In the genomic region with DNA sequence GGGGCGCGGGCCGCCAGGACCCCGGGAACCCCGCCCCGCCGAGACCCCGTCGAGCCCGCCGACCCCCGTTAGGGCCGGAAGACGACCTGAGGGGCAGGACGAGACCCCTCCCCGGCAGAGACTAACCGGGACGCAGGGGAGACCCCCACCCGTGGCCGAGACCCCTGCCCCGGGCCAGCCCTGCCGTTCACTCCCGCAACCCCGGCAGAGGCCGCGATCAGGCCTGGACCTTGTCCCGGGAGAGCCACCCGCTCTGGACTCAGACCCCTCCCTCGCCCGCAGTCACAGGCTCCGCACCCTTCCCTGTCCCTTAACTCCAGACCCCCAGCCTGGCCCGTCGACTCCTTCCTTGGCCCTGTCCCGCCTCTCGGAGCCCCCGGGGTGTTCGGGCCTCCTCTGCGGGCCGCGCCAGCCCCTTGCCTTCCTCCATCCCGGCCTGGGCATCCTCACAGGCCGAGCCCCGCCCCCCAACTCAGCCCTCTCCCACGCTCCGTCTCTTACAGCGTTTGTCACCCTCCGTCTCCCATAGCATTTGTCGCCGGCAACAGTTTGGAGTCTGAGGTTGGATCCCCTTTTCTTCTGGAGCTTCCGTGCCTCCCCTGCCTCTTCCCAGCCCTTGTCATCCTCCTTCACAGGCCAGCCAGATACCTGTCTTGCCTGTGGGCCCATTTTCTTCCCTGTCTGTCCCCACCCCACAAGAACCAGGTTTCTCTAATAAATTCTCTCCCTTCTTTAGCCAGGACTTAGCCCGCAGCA, we compare ENCODE assay signal across 1 cellular context.
TF ChIP-seq lines count a peak whose summit lies in the region.

No MANE protein-coding gene starts in this region.

TF ChIP-seq in HEK293, 187 proteins besides CTCF, POLR2A, EP300 and RAD21 (continued from another document and continues in another):
- TF ChIP-seq, protein P1, sequence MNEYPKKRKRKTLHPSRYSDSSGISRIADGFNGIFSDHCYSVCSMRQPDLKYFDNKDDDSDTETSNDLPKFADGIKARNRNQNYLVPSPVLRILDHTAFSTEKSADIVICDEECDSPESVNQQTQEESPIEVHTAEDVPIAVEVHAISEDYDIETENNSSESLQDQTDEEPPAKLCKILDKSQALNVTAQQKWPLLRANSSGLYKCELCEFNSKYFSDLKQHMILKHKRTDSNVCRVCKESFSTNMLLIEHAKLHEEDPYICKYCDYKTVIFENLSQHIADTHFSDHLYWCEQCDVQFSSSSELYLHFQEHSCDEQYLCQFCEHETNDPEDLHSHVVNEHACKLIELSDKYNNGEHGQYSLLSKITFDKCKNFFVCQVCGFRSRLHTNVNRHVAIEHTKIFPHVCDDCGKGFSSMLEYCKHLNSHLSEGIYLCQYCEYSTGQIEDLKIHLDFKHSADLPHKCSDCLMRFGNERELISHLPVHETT (tag by site-specific recombination; IDR thresholded peaks at IDR 0.05) = no peak; the same call in 1 of the 2 replicates
- TF ChIP-seq ZNF544 (tag by site-specific recombination; IDR thresholded peaks at IDR 0.05) (no peak), RBAK (tag by site-specific recombination; IDR thresholded peaks at IDR 0.05) (no peak), ZNF2 (tag by site-specific recombination; IDR thresholded peaks at IDR 0.05) (no peak), ZNF19 (tag by site-specific recombination; IDR thresholded peaks at IDR 0.05; ENCODE audit: low read depth) (no peak), ZNF292 (tag by site-specific recombination; IDR thresholded peaks at IDR 0.05; ENCODE audit: borderline replicate concordance, low read depth) (no peak), YY2 (tag by site-specific recombination; IDR thresholded peaks at IDR 0.05) (no peak), ZNF148 (tag by site-specific recombination; IDR thresholded peaks at IDR 0.05; ENCODE audit: borderline replicate concordance) (no peak), ZNF747 (tag by site-specific recombination; IDR thresholded peaks at IDR 0.05) (no peak), ZNF239 (tag by site-specific recombination; IDR thresholded peaks at IDR 0.05) (peak; percentile 24; the same call in 1 of the 2 replicates), ZBTB21 (tag by site-specific recombination; IDR thresholded peaks at IDR 0.05) (no peak), PRDM1 (tag by site-specific recombination; IDR thresholded peaks at IDR 0.05) (no peak), ZNF610 (tag by site-specific recombination; IDR thresholded peaks at IDR 0.05; ENCODE audit: borderline replicate concordance) (no peak), ZNF138 (tag by site-specific recombination; IDR thresholded peaks at IDR 0.05; ENCODE audit: borderline replicate concordance) (0 out of 2 replicates have a peak, but pooled peaks have one; percentile 7), ZNF473 (tag by site-specific recombination; IDR thresholded peaks at IDR 0.05) (no peak), ZNF560 (tag by site-specific recombination; IDR thresholded peaks at IDR 0.05; ENCODE audit: borderline replicate concordance) (no peak), ZNF621 (tag by site-specific recombination; IDR thresholded peaks at IDR 0.05) (no peak), ZNF311 (tag by site-specific recombination; IDR thresholded peaks at IDR 0.05; ENCODE audit: borderline replicate concordance) (no peak), OSR2 (tag by site-specific recombination; IDR thresholded peaks at IDR 0.05) (no peak), KLF7 (tag by site-specific recombination; IDR thresholded peaks at IDR 0.05; ENCODE audit: borderline replicate concordance) (0 out of 2 replicates have a peak, but pooled peaks have one; percentile 18), ZNF510 (tag by site-specific recombination; IDR thresholded peaks at IDR 0.05; ENCODE audit: insufficient replicate concordance) (no peak), ZNF391 (tag by site-specific recombination; IDR thresholded peaks at IDR 0.05; ENCODE audit: borderline replicate concordance, low read depth) (peak; percentile 63; the same call in 1 of the 2 replicates), ZNF274 (IDR thresholded peaks at IDR 0.05; ENCODE audit: low read length) (no peak), ZNF274 (tag by site-specific recombination; IDR thresholded peaks at IDR 0.05; ENCODE audit: borderline replicate concordance) (no peak), SCRT1 (tag by site-specific recombination; IDR thresholded peaks at IDR 0.05; ENCODE audit: borderline replicate concordance) (no peak), HOXC10 (CRISPR knock-in tag; IDR thresholded peaks at IDR 0.05) (no peak), TCF7L2 (IDR thresholded peaks at IDR 0.05; ENCODE audit: borderline replicate concordance, low read depth, low read length) (no peak), ZNF626 (tag by site-specific recombination; IDR thresholded peaks at IDR 0.05) (no peak), ZNF23 (tag by site-specific recombination; IDR thresholded peaks at IDR 0.05; ENCODE audit: borderline replicate concordance) (no peak), ZNF776 (tag by site-specific recombination; IDR thresholded peaks at IDR 0.05; ENCODE audit: borderline replicate concordance) (no peak), EGR2 (tag by site-specific recombination; IDR thresholded peaks at IDR 0.05; ENCODE audit: low read depth) (peak; percentile 67), ZNF350 (tag by site-specific recombination; IDR thresholded peaks at IDR 0.05) (no peak), SP3 (tag by site-specific recombination; IDR thresholded peaks at IDR 0.05) (peak; percentile 56; the same call in 1 of the 2 replicates), ZFHX2 (tag by site-specific recombination; conservative IDR thresholded peaks at IDR 0.05) (peak; percentile 77), ZNF433 (tag by site-specific recombination; IDR thresholded peaks at IDR 0.05; ENCODE audit: low read depth) (no peak), ZNF184 (tag by site-specific recombination; IDR thresholded peaks at IDR 0.05) (no peak), GLIS2 (tag by site-specific recombination; IDR thresholded peaks at IDR 0.05) (peak; percentile 85), ZNF416 (tag by site-specific recombination; IDR thresholded peaks at IDR 0.05) (no peak), ZNF660 (tag by site-specific recombination; IDR thresholded peaks at IDR 0.05) (no peak), ZNF335 (tag by site-specific recombination; conservative IDR thresholded peaks at IDR 0.05) (peak; percentile 4; the same call in 1 of the 2 replicates), ZNF48 (tag by site-specific recombination; IDR thresholded peaks at IDR 0.05) (no peak), YY1 (tag by site-specific recombination; IDR thresholded peaks at IDR 0.05) (peak; percentile 24; the same call in 1 of the 2 replicates), KLF1 (tag by site-specific recombination; IDR thresholded peaks at IDR 0.05) (peak; percentile 26; the same call in 1 of the 2 replicates), ZNF10 (tag by site-specific recombination; IDR thresholded peaks at IDR 0.05) (no peak), ZNF157 (tag by site-specific recombination; IDR thresholded peaks at IDR 0.05) (no peak), BCL11B (tag by site-specific recombination; IDR thresholded peaks at IDR 0.05; ENCODE audit: low read depth) (no peak), ZNF670 (tag by site-specific recombination; IDR thresholded peaks at IDR 0.05; ENCODE audit: low read depth) (no peak)
- TF ChIP-seq, protein P2, sequence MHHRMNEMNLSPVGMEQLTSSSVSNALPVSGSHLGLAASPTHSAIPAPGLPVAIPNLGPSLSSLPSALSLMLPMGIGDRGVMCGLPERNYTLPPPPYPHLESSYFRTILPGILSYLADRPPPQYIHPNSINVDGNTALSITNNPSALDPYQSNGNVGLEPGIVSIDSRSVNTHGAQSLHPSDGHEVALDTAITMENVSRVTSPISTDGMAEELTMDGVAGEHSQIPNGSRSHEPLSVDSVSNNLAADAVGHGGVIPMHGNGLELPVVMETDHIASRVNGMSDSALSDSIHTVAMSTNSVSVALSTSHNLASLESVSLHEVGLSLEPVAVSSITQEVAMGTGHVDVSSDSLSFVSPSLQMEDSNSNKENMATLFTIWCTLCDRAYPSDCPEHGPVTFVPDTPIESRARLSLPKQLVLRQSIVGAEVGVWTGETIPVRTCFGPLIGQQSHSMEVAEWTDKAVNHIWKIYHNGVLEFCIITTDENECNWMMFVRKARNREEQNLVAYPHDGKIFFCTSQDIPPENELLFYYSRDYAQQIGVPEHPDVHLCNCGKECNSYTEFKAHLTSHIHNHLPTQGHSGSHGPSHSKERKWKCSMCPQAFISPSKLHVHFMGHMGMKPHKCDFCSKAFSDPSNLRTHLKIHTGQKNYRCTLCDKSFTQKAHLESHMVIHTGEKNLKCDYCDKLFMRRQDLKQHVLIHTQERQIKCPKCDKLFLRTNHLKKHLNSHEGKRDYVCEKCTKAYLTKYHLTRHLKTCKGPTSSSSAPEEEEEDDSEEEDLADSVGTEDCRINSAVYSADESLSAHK (tag by site-specific recombination; IDR thresholded peaks at IDR 0.05) = no peak
- TF ChIP-seq, protein P3, sequence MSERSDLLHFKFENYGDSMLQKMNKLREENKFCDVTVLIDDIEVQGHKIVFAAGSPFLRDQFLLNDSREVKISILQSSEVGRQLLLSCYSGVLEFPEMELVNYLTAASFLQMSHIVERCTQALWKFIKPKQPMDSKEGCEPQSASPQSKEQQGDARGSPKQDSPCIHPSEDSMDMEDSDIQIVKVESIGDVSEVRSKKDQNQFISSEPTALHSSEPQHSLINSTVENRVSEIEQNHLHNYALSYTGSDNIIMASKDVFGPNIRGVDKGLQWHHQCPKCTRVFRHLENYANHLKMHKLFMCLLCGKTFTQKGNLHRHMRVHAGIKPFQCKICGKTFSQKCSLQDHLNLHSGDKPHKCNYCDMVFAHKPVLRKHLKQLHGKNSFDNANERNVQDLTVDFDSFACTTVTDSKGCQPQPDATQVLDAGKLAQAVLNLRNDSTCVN (tag by site-specific recombination; optimal IDR thresholded peaks at IDR 0.05) = peak; percentile 56
- TF ChIP-seq, protein P4, sequence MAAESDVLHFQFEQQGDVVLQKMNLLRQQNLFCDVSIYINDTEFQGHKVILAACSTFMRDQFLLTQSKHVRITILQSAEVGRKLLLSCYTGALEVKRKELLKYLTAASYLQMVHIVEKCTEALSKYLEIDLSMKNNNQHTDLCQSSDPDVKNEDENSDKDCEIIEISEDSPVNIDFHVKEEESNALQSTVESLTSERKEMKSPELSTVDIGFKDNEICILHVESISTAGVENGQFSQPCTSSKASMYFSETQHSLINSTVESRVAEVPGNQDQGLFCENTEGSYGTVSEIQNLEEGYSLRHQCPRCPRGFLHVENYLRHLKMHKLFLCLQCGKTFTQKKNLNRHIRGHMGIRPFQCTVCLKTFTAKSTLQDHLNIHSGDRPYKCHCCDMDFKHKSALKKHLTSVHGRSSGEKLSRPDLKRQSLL (tag by site-specific recombination; IDR thresholded peaks at IDR 0.05) = no peak
- TF ChIP-seq, protein P5, sequence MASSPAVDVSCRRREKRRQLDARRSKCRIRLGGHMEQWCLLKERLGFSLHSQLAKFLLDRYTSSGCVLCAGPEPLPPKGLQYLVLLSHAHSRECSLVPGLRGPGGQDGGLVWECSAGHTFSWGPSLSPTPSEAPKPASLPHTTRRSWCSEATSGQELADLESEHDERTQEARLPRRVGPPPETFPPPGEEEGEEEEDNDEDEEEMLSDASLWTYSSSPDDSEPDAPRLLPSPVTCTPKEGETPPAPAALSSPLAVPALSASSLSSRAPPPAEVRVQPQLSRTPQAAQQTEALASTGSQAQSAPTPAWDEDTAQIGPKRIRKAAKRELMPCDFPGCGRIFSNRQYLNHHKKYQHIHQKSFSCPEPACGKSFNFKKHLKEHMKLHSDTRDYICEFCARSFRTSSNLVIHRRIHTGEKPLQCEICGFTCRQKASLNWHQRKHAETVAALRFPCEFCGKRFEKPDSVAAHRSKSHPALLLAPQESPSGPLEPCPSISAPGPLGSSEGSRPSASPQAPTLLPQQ (tag by site-specific recombination; IDR thresholded peaks at IDR 0.05) = no peak
- TF ChIP-seq, protein P6, sequence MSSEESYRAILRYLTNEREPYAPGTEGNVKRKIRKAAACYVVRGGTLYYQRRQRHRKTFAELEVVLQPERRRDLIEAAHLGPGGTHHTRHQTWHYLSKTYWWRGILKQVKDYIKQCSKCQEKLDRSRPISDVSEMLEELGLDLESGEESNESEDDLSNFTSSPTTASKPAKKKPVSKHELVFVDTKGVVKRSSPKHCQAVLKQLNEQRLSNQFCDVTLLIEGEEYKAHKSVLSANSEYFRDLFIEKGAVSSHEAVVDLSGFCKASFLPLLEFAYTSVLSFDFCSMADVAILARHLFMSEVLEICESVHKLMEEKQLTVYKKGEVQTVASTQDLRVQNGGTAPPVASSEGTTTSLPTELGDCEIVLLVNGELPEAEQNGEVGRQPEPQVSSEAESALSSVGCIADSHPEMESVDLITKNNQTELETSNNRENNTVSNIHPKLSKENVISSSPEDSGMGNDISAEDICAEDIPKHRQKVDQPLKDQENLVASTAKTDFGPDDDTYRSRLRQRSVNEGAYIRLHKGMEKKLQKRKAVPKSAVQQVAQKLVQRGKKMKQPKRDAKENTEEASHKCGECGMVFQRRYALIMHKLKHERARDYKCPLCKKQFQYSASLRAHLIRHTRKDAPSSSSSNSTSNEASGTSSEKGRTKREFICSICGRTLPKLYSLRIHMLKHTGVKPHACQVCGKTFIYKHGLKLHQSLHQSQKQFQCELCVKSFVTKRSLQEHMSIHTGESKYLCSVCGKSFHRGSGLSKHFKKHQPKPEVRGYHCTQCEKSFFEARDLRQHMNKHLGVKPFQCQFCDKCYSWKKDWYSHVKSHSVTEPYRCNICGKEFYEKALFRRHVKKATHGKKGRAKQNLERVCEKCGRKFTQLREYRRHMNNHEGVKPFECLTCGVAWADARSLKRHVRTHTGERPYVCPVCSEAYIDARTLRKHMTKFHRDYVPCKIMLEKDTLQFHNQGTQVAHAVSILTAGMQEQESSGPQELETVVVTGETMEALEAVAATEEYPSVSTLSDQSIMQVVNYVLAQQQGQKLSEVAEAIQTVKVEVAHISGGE (tag by site-specific recombination; conservative IDR thresholded peaks at IDR 0.05; ENCODE audit: low read depth) = 0 out of 2 replicates have a peak, but pooled peaks have one; percentile 14
